1 cellular context compared by ENCODE assay signal in genomic region chr20:36238153-36238552, GRCh38.
TF ChIP-seq lines count a peak whose summit lies in the region.

No MANE protein-coding gene starts in this region.

TF ChIP-seq in K562, 482 proteins besides CTCF, POLR2A, EP300 and RAD21 (continued from another document):
- TF ChIP-seq MAFK (IDR thresholded peaks at IDR 0.05; ENCODE audit: low read length) (peak; percentile 25; the same call in 1 of the 2 replicates), MAFG (tag; conservative IDR thresholded peaks at IDR 0.05) (peak; percentile 76), ZNF316 (IDR thresholded peaks at IDR 0.05) (peak; percentile 93)
TF ChIP-seq in K562: peak in this region for 5.
